In the genomic region with DNA sequence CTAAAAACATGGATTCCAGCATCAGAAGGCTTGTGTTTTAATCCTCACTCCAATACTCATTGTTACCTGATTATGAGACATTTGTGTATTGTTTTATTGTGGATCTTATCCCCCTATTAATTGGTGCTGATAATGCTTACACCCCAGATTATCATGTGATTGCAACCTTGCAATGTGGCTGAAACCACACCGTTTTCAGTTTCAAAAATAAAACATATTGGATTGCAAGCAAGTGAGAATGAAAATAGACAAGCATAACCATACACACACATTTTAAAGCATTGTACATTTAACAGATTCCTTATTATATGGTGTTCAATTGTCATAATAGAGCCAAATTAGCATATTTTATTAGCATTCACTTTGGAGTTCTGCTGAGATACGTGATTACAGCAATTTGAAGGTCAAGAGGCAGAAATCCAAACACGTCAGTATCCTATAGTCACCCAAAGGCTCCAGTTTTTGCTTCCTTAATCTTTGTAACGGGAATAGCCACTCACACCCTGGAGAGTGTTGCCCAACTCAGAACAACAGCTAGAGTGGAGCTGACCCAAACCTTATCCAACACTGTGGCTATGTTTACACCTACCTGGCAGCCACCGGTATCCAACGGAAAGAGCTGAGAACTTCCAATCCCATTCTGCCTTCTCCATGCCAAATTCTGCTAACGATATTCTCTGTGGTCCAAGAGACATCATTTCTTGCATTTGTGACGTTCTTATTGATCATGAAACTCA, we compare ENCODE assay signal across 26 cellular contexts.
DNase-seq lines count a peak whose midpoint lies in the region; ATAC-seq and TF ChIP-seq lines count a peak whose summit lies in the region.
"Had no signal": no experiment of that assay in that cellular context is flagged by ENCODE, and none has a peak within 500 bp of the region (broad histone marks: within the 10 kb centered on the region; RNA-seq: fewer than 3 reads in every experiment).

No MANE protein-coding gene starts in this region.

- H3K4me3 Mint-ChIP-seq in stimulated activated naive B cell treated with anti-CD40 and anti-IgM and Interleukin-4, amounts not matched to agents 10 μg/mL and 1 μg/mL and 100 μg/mL, for 72 hours, result no peak overlapping the region
- H3K4me3 Mint-ChIP-seq: activated CD8-positive, alpha-beta memory T cell treated with anti-CD3 and anti-CD28 coated beads, Interleukin-2, amount 10 ng/mL, durations not matched to agents 7 days and 5 days; activated naive CD8-positive, alpha-beta T cell treated with anti-CD3 and anti-CD28 coated beads, Interleukin-2, amount 10 ng/mL, durations not matched to agents 7 days and 5 days; CD4-positive, alpha-beta T cell; mesothelial cell of epicardium; nephron had no signal

- H3K36me3 ChIP-seq in lower lobe of right lung, result no peaks in the 10 kb centered on the region
- no peaks in the 10 kb centered on the region for H3K36me3 ChIP-seq in colonic mucosa
- H3K36me3 ChIP-seq: esophagus muscularis mucosa, gastrocnemius medialis, pancreas, tibial artery had no signal

- no peaks in the 10 kb centered on the region for H3K4me1 ChIP-seq in lower lobe of right lung
- no peaks in the 10 kb centered on the region for H3K4me1 ChIP-seq in colonic mucosa
- H3K4me1 ChIP-seq: esophagus muscularis mucosa, pancreas, tibial artery had no signal

- intact Hi-C loops in lower lobe of right lung (cut with DNase I), result no loop called here
- intact Hi-C loops in colonic mucosa (cut with DNase I), result no loop called here

- no peaks in the 10 kb centered on the region for H3K36me3 Mint-ChIP-seq in stimulated activated naive B cell treated with anti-CD40 and anti-IgM and Interleukin-4, amounts not matched to agents 10 μg/mL and 1 μg/mL and 100 μg/mL, for 72 hours
- H3K36me3 Mint-ChIP-seq: mesothelial cell of epicardium had no signal

- H3K27me3 Mint-ChIP-seq in stimulated activated naive B cell treated with anti-CD40 and anti-IgM and Interleukin-4, amounts not matched to agents 10 μg/mL and 1 μg/mL and 100 μg/mL, for 72 hours, result no peaks in the 10 kb centered on the region
- H3K27me3 Mint-ChIP-seq: activated CD8-positive, alpha-beta memory T cell treated with anti-CD3 and anti-CD28 coated beads, Interleukin-2, amount 10 ng/mL, durations not matched to agents 7 days and 5 days; CD4-positive, alpha-beta T cell had no signal

- ATAC-seq in GM18858 (IDR thresholded peaks at IDR 0.05; ENCODE audit: unreplicated experiment), result peak; percentile 62
- ATAC-seq in GM19395 (IDR thresholded peaks at IDR 0.05; ENCODE audit: unreplicated experiment), result peak; percentile 74
- peak; percentile 73 for ATAC-seq in HG03520 (IDR thresholded peaks at IDR 0.05; ENCODE audit: unreplicated experiment)
- ATAC-seq in lower lobe of right lung, result peak; percentile 75 to 82
- no peak for ATAC-seq in stimulated activated naive B cell treated with anti-CD40 and anti-IgM and Interleukin-4, amounts not matched to agents 10 μg/mL and 1 μg/mL and 100 μg/mL, for 72 hours (replicated peaks)
- ATAC-seq: activated CD8-positive, alpha-beta memory T cell treated with anti-CD3 and anti-CD28 coated beads, Interleukin-2, amount 10 ng/mL, durations not matched to agents 7 days and 5 days; pancreas; stimulated activated naive CD8-positive, alpha-beta T cell treated with anti-CD3 and anti-CD28 coated beads, Interleukin-15, Interleukin-2, amounts not matched to agents 100 U/mL and 50 U/mL, for 24 hours had no signal

- no peak overlapping the region for H3K27ac Mint-ChIP-seq in stimulated activated naive B cell treated with anti-CD40 and anti-IgM and Interleukin-4, amounts not matched to agents 10 μg/mL and 1 μg/mL and 100 μg/mL, for 72 hours
- H3K27ac Mint-ChIP-seq: activated CD8-positive, alpha-beta memory T cell treated with anti-CD3 and anti-CD28 coated beads, Interleukin-2, amount 10 ng/mL, durations not matched to agents 7 days and 5 days; activated naive CD8-positive, alpha-beta T cell treated with anti-CD3 and anti-CD28 coated beads, Interleukin-2, amount 10 ng/mL, durations not matched to agents 7 days and 5 days; CD4-positive, alpha-beta T cell; mesothelial cell of epicardium; nephron had no signal

- no peak overlapping the region for H3K9ac ChIP-seq in colonic mucosa (ENCODE audit: low read depth in 2 of 2, low read length in 2 of 2)
- H3K9ac ChIP-seq: GM23248 had no signal

- TF ChIP-seq CTCF in lower lobe of right lung (IDR thresholded peaks at IDR 0.05) (no peak), colonic mucosa (IDR thresholded peaks at IDR 0.05) (no peak)

- no peaks in the 10 kb centered on the region for H3K9me3 Mint-ChIP-seq in stimulated activated naive B cell treated with anti-CD40 and anti-IgM and Interleukin-4, amounts not matched to agents 10 μg/mL and 1 μg/mL and 100 μg/mL, for 72 hours
- H3K9me3 Mint-ChIP-seq: CD4-positive, alpha-beta T cell had no signal

- H3K27ac ChIP-seq in lower lobe of right lung (no peak overlapping the region), colonic mucosa (no peak overlapping the region)
- H3K27ac ChIP-seq: esophagus muscularis mucosa, gastrocnemius medialis, GM23248, pancreas, tibial artery had no signal

- DNase-seq in lower lobe of right lung, result no peak
- DNase-seq in colonic mucosa, result no peak
- DNase-seq in epidermal melanocyte (ENCODE audit: insufficient read length, low spot score), result no peak
- no peak for DNase-seq in stimulated activated naive B cell treated with anti-CD40 and anti-IgM and Interleukin-4, amounts not matched to agents 10 μg/mL and 1 μg/mL and 100 μg/mL, for 72 hours
- DNase-seq: activated CD8-positive, alpha-beta memory T cell treated with anti-CD3 and anti-CD28 coated beads, Interleukin-2, amount 10 ng/mL, durations not matched to agents 7 days and 5 days; activated naive CD8-positive, alpha-beta T cell treated with anti-CD3 and anti-CD28 coated beads, Interleukin-2, amount 10 ng/mL, durations not matched to agents 7 days and 5 days; CD4-positive, alpha-beta T cell; DMS153; effector CD8-positive, alpha-beta T cell; gastrocnemius medialis; GM23248; kidney glomerular epithelial cell; NCI-H1105 treated with DMSO at 0.1 percent for 48 hours; NCI-H2081; NCI-H510A treated with DMSO at 0.1 percent for 48 hours; pancreas; stimulated activated CD4-positive, alpha-beta T cell treated with anti-CD3 and anti-CD28 coated beads, Interleukin-2, amount 100 ng/mL, for 48 hours; stimulated activated naive CD8-positive, alpha-beta T cell treated with anti-CD3 and anti-CD28 coated beads, Interleukin-15, Interleukin-2, amounts not matched to agents 100 U/mL and 50 U/mL, for 24 hours; T-helper 1 cell; tibial artery had no signal

- H3K9me3 ChIP-seq in lower lobe of right lung, result no peaks in the 10 kb centered on the region
- H3K9me3 ChIP-seq in colonic mucosa, result no peaks in the 10 kb centered on the region
- H3K9me3 ChIP-seq: esophagus muscularis mucosa, gastrocnemius medialis, pancreas, tibial artery had no signal

- H3K27me3 ChIP-seq in lower lobe of right lung (ENCODE audit: low read depth), result no peaks in the 10 kb centered on the region
- H3K27me3 ChIP-seq in colonic mucosa, result no peaks in the 10 kb centered on the region
- H3K27me3 ChIP-seq: esophagus muscularis mucosa, gastrocnemius medialis, pancreas, tibial artery had no signal

- peaks cover under 1 to 2% of the 10 kb centered on the region in 2 donors for H3K4me1 Mint-ChIP-seq in stimulated activated naive B cell treated with anti-CD40 and anti-IgM and Interleukin-4, amounts not matched to agents 10 μg/mL and 1 μg/mL and 100 μg/mL, for 72 hours
- H3K4me1 Mint-ChIP-seq: mesothelial cell of epicardium, nephron had no signal

- H3K4me3 ChIP-seq in lower lobe of right lung (no peak overlapping the region), colonic mucosa (no peak overlapping the region)
- H3K4me3 ChIP-seq: esophagus muscularis mucosa, gastrocnemius medialis, GM23248, pancreas, tibial artery had no signal

Comparison
In these comparisons a context has a peak if more than half of its experiments do, and no peak if none do; other contexts are left out.
1. ATAC-seq: peak in GM18858 (single experiment), GM19395 (single experiment), HG03520 (single experiment) and lower lobe of right lung (2 of 2); none in stimulated activated naive B cell treated with anti-CD40 and anti-IgM and Interleukin-4, amounts not matched to agents 10 μg/mL and 1 μg/mL and 100 μg/mL, for 72 hours (0 of 2).